ENCODE assay signal across 1 cellular context in the genomic region with DNA sequence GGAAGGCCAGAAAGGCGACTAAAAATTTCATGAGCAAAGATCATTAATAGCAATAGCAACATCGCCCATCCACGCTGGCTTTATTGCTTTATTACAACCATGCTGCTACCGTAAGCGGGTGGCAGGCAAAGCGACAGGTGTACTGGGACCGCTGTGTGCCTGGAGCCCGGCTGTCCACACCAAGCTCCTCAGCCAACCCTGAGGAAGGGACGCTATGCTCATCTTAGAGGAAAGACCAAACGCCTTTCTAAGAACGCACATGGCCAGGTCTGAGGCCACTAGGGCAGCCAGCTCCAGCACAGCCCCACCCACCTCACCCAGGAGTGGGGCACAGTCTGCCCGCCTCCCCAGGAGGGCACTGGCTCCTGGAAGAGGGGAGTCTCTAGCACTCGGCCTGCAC.
TF ChIP-seq lines count a peak whose summit lies in the region.

No MANE protein-coding gene starts in this region.

TF ChIP-seq in GM12878, 131 proteins besides CTCF, POLR2A, EP300 and RAD21 (continued from another document):
- TF ChIP-seq, protein P1, sequence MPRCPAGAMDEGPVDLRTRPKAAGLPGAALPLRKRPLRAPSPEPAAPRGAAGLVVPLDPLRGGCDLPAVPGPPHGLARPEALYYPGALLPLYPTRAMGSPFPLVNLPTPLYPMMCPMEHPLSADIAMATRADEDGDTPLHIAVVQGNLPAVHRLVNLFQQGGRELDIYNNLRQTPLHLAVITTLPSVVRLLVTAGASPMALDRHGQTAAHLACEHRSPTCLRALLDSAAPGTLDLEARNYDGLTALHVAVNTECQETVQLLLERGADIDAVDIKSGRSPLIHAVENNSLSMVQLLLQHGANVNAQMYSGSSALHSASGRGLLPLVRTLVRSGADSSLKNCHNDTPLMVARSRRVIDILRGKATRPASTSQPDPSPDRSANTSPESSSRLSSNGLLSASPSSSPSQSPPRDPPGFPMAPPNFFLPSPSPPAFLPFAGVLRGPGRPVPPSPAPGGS (IDR thresholded peaks at IDR 0.05; ENCODE audit: borderline replicate concordance, insufficient read depth, low read depth, low read length, poor library complexity, severe bottlenecking): peak; percentile 47
- no peak for TF ChIP-seq ZNF274 (IDR thresholded peaks at IDR 0.05; ENCODE audit: insufficient read depth, insufficient read length)
TF ChIP-seq in GM12878: peak in this region for 1.
